8 cellular contexts compared by ENCODE assay signal in genomic region chr5:10351882-10352395, GRCh38. TPM values are rescaled to one million over a fixed set of nuclear protein-coding genes. Genes with fewer than 3 reads are reported as not detected.
A peak's percentile ranks its signal among the peaks of the same experiment; 100 is the strongest.
DNase-seq lines count a peak whose midpoint lies in the region; ATAC-seq and TF ChIP-seq lines count a peak whose summit lies in the region.

No MANE protein-coding gene starts in this region.

- H3K27me3 ChIP-seq in iPS-15b (ENCODE audit: control insufficient read depth, insufficient read depth, low read length), result peaks cover 11% of the 10 kb centered on the region

- no peaks in the 10 kb centered on the region for H3K36me3 ChIP-seq in iPS-15b (ENCODE audit: control insufficient read depth, insufficient read depth, low read length)

- no peaks in the 10 kb centered on the region for H3K9me3 Mint-ChIP-seq in activated T-cell treated with anti-CD3 and anti-CD28 coated beads, Interleukin-2, amount 50 U/mL, for 4 hours
- no peaks in the 10 kb centered on the region for H3K9me3 Mint-ChIP-seq in stimulated activated naive CD8-positive, alpha-beta T cell treated with anti-CD3 and anti-CD28 coated beads, Interleukin-15, amount 100 ng/mL, for 72 hours

- H3K4me3 Mint-ChIP-seq in activated T-cell treated with anti-CD3 and anti-CD28 coated beads, Interleukin-2, amount 50 U/mL, for 4 hours, result peak overlapping the region; percentile 91
- peak overlapping the region; percentile 50 to 93 for H3K4me3 Mint-ChIP-seq in stimulated activated naive CD8-positive, alpha-beta T cell treated with anti-CD3 and anti-CD28 coated beads, Interleukin-15, amount 100 ng/mL, for 72 hours

- peak overlapping the region; percentile 23 to 42 for H3K27ac Mint-ChIP-seq in stimulated activated naive CD8-positive, alpha-beta T cell treated with anti-CD3 and anti-CD28 coated beads, Interleukin-15, amount 100 ng/mL, for 72 hours

- H3K4me1 ChIP-seq in iPS-15b (ENCODE audit: control insufficient read depth, insufficient read depth, low read length), result peaks cover 11% of the 10 kb centered on the region

- H3K27me3 Mint-ChIP-seq in activated T-cell treated with anti-CD3 and anti-CD28 coated beads, Interleukin-2, amount 50 U/mL, for 4 hours (ENCODE audit: low read depth), result no peaks in the 10 kb centered on the region
- H3K27me3 Mint-ChIP-seq in stimulated activated naive CD8-positive, alpha-beta T cell treated with anti-CD3 and anti-CD28 coated beads, Interleukin-15, amount 100 ng/mL, for 72 hours, result no peaks in the 10 kb centered on the region

- TF ChIP-seq CTCF in VCaP (conservative IDR thresholded peaks at IDR 0.05), result no peak

- no peak for ATAC-seq in activated T-cell treated with anti-CD3 and anti-CD28 coated beads, Interleukin-2, amount 50 U/mL, for 4 hours
- no peak for ATAC-seq in stimulated activated naive CD8-positive, alpha-beta T cell treated with anti-CD3 and anti-CD28 coated beads, Interleukin-15, amount 100 ng/mL, for 72 hours
- ATAC-seq in GM21515 (IDR thresholded peaks at IDR 0.05; ENCODE audit: unreplicated experiment), result no peak

- H3K27ac ChIP-seq in VCaP, result peak overlapping the region; percentile 100

- no peak for DNase-seq in activated T-cell treated with anti-CD3 and anti-CD28 coated beads, Interleukin-2, amount 50 U/mL, for 4 hours
- DNase-seq in activated T-cell treated with anti-CD3 and anti-CD28 coated beads for 4 hours (no peak), T-helper 9 cell (no peak), NCI-H748 (lab: John Stamatoyannopoulos, UW; ENCODE audit: unreplicated experiment) (no peak)
- DNase-seq in stimulated activated naive CD8-positive, alpha-beta T cell treated with anti-CD3 and anti-CD28 coated beads, Interleukin-15, amount 100 ng/mL, for 72 hours, result no peak

- H3K4me3 ChIP-seq in iPS-15b (ENCODE audit: low read depth, low read length), result peak overlapping the region; percentile 84

- no peak overlapping the region for H3K9ac ChIP-seq in iPS-15b (ENCODE audit: low read depth, low read length)

- no peaks in the 10 kb centered on the region for H3K36me3 Mint-ChIP-seq in activated T-cell treated with anti-CD3 and anti-CD28 coated beads, Interleukin-2, amount 50 U/mL, for 4 hours (ENCODE audit: insufficient read depth)

- H3K9me3 ChIP-seq in iPS-15b (ENCODE audit: control insufficient read depth, insufficient read depth, low read length), result no peaks in the 10 kb centered on the region

- H3K4me1 Mint-ChIP-seq in activated T-cell treated with anti-CD3 and anti-CD28 coated beads, Interleukin-2, amount 50 U/mL, for 4 hours (ENCODE audit: low read depth), result peaks cover 36% of the 10 kb centered on the region
- H3K4me1 Mint-ChIP-seq in stimulated activated naive CD8-positive, alpha-beta T cell treated with anti-CD3 and anti-CD28 coated beads, Interleukin-15, amount 100 ng/mL, for 72 hours, result peaks cover 21% of the 10 kb centered on the region

RNA-seq across cellular contexts. Expression of gene MARCHF6, which starts 1.6 kb away (rescaled TPM):
- total RNA-seq in activated T-cell treated with anti-CD3 and anti-CD28 coated beads, Interleukin-2, amount 50 U/mL, for 4 hours, result 100 to 1,000 TPM in 1 of 3 donors, 10 to 100 TPM in 2; 94.5 to 110 (median 96.7) TPM

RNA-seq across cellular contexts. Expression of gene CMBL, which starts 44.2 kb away (rescaled TPM):
- total RNA-seq in activated T-cell treated with anti-CD3 and anti-CD28 coated beads, Interleukin-2, amount 50 U/mL, for 4 hours, result under 1 TPM; 0.76 to 0.94 (median 0.90) TPM
